8 cellular contexts compared by ENCODE assay signal in genomic region chr19:41861098-41861768, GRCh38. TPM values are rescaled to one million over a fixed set of nuclear protein-coding genes. Genes with fewer than 3 reads are reported as not detected.
DNase-seq lines count a peak whose midpoint lies in the region; ATAC-seq and TF ChIP-seq lines count a peak whose summit lies in the region.

No MANE protein-coding gene starts in this region.

- H3K4me3 Mint-ChIP-seq in CD4-positive, CD25-positive, alpha-beta regulatory T cell, result peak overlapping the region; percentile 85 to 96 (median 92)
- H3K4me3 Mint-ChIP-seq in nephron progenitor cell, result peak overlapping the region; percentile 94

- TF ChIP-seq CTCF in NB4 (IDR thresholded peaks at IDR 0.05; ENCODE audit: low read depth, low read length) (no peak), dorsolateral prefrontal cortex (IDR thresholded peaks at IDR 0.05 in 54 of 56, conservative IDR thresholded peaks at IDR 0.05 in 2 of 56; ENCODE audit: low read depth in 1 of 56, partially characterized antibody in 56 of 56) (no peak), nephron progenitor cell (IDR thresholded peaks at IDR 0.05) (no peak)

- no peak for ATAC-seq in CD4-positive, CD25-positive, alpha-beta regulatory T cell (ENCODE audit: low read depth in 2 of 2)
- ATAC-seq in HG03354 (IDR thresholded peaks at IDR 0.05; ENCODE audit: poor library complexity, severe bottlenecking, unreplicated experiment) (no peak), HG02759 (IDR thresholded peaks at IDR 0.05; ENCODE audit: unreplicated experiment) (no peak)

- no peaks in the 10 kb centered on the region for H3K9me3 ChIP-seq in CD4-positive, CD25-positive, alpha-beta regulatory T cell (ENCODE audit: control insufficient read depth in 2 of 2, low read length in 2 of 2)

- intact Hi-C loops in dorsolateral prefrontal cortex (cut with DNase I), result loop anchor here (2.0 to 5.0 kb wide), 4 partner anchors 22 to 216 kb away; partner anchors contain the start of genes ARHGEF1 (in 1 of the 2), RABAC1 (in 1 of the 2) and ZNF574 (in 1 of the 2)

- H3K27me3 ChIP-seq in CD4-positive, CD25-positive, alpha-beta regulatory T cell (ENCODE audit: control insufficient read depth, insufficient read depth, low read length), result no peaks in the 10 kb centered on the region
- no peaks in the 10 kb centered on the region for H3K27me3 ChIP-seq in dorsolateral prefrontal cortex

- no peak for TF ChIP-seq POLR2A in NB4 (IDR thresholded peaks at IDR 0.05; ENCODE audit: extremely low read depth, insufficient read length)

- H3K27ac ChIP-seq in CD4-positive, CD25-positive, alpha-beta regulatory T cell (ENCODE audit: insufficient read depth, low read length, poor library complexity, severe bottlenecking), result peak overlapping the region; percentile 98
- peak overlapping the region in 16 of 59 donors; percentile 35 to 99 (median 94) for H3K27ac ChIP-seq in dorsolateral prefrontal cortex

- peaks cover 49% of the 10 kb centered on the region for H3K4me1 ChIP-seq in CD4-positive, CD25-positive, alpha-beta regulatory T cell (ENCODE audit: control insufficient read depth, insufficient read depth, low read length, poor library complexity, severe bottlenecking)

- H3K36me3 Mint-ChIP-seq in CD4-positive, CD25-positive, alpha-beta regulatory T cell, result peaks cover 35% of the 10 kb centered on the region
- H3K36me3 Mint-ChIP-seq in nephron progenitor cell (ENCODE audit: low read depth), result peaks cover 51% of the 10 kb centered on the region

- no peaks in the 10 kb centered on the region for H3K27me3 Mint-ChIP-seq in CD4-positive, CD25-positive, alpha-beta regulatory T cell
- peaks cover 23% of the 10 kb centered on the region for H3K27me3 Mint-ChIP-seq in nephron progenitor cell (ENCODE audit: low read depth, poor library complexity)

- DNase-seq in CD4-positive, CD25-positive, alpha-beta regulatory T cell, result no peak
- DNase-seq in NB4 (ENCODE audit: low read depth) (no peak), dorsolateral prefrontal cortex (no peak), nephron progenitor cell (no peak), pons (ENCODE audit: low spot score) (no peak), cerebellar cortex (ENCODE audit: low spot score) (no peak)

- peaks cover 0 to 1% (median 0%) of the 10 kb centered on the region in 7 donors for H3K9me3 Mint-ChIP-seq in CD4-positive, CD25-positive, alpha-beta regulatory T cell
- H3K9me3 Mint-ChIP-seq in nephron progenitor cell, result no peaks in the 10 kb centered on the region

- H3K27ac Mint-ChIP-seq in CD4-positive, CD25-positive, alpha-beta regulatory T cell, result peak overlapping the region; percentile 83 to 95 (median 93)
- H3K27ac Mint-ChIP-seq in nephron progenitor cell, result peak overlapping the region; percentile 94

- peaks cover 40% of the 10 kb centered on the region for H3K36me3 ChIP-seq in CD4-positive, CD25-positive, alpha-beta regulatory T cell (ENCODE audit: control insufficient read depth, insufficient read depth, low read length)

- H3K4me1 Mint-ChIP-seq in CD4-positive, CD25-positive, alpha-beta regulatory T cell, result peaks cover 0 to 61% (median 31%) of the 10 kb centered on the region in 4 donors
- peaks cover 43% of the 10 kb centered on the region for H3K4me1 Mint-ChIP-seq in nephron progenitor cell

- peak overlapping the region; percentile 81 for H3K4me3 ChIP-seq in CD4-positive, CD25-positive, alpha-beta regulatory T cell (ENCODE audit: low read depth, low read length)
- H3K4me3 ChIP-seq in NB4 (ENCODE audit: low read depth, low read length) (peak overlapping the region; percentile 97), dorsolateral prefrontal cortex (peak overlapping the region; percentile 51 to 99 (median 90))

RNA-seq across cellular contexts. Expression of gene RPS19, which starts 1.2 kb away (rescaled TPM):
- 2,081 TPM for total RNA-seq in CD4-positive, CD25-positive, alpha-beta regulatory T cell
- 1,000 to 10,000 TPM; 3,595 to 5,716 (median 4,931) TPM for polyA plus RNA-seq in CD4-positive, CD25-positive, alpha-beta regulatory T cell
- 100 to 1,000 TPM; 344 to 718 (median 462) TPM for total RNA-seq in dorsolateral prefrontal cortex

RNA-seq across cellular contexts. Expression of gene CD79A, which starts 15.8 kb away (rescaled TPM):
- 4.9 TPM for total RNA-seq in CD4-positive, CD25-positive, alpha-beta regulatory T cell
- 10 to 100 TPM; 10.6 to 17.9 (median 16.4) TPM for polyA plus RNA-seq in CD4-positive, CD25-positive, alpha-beta regulatory T cell
- total RNA-seq in dorsolateral prefrontal cortex, result under 1 TPM in 10 of 120 experiments, not detected in 110; 0.28 to 0.98 (median 0.50) TPM

RNA-seq across cellular contexts. Expression of gene DMRTC2, which starts 16.4 kb away (rescaled TPM):
- not detected for total RNA-seq in CD4-positive, CD25-positive, alpha-beta regulatory T cell
- not detected for polyA plus RNA-seq in CD4-positive, CD25-positive, alpha-beta regulatory T cell
- total RNA-seq in dorsolateral prefrontal cortex, result not detected

RNA-seq across cellular contexts. Expression of gene LYPD4, which starts 16.8 kb away (rescaled TPM):
- not detected for total RNA-seq in CD4-positive, CD25-positive, alpha-beta regulatory T cell
- not detected for polyA plus RNA-seq in CD4-positive, CD25-positive, alpha-beta regulatory T cell
- total RNA-seq in dorsolateral prefrontal cortex, result not detected

RNA-seq across cellular contexts. Expression of gene ARHGEF1, which starts 21.8 kb away (rescaled TPM):
- 1,312 TPM for total RNA-seq in CD4-positive, CD25-positive, alpha-beta regulatory T cell
- 100 to 1,000 TPM; 162 to 187 (median 180) TPM for polyA plus RNA-seq in CD4-positive, CD25-positive, alpha-beta regulatory T cell
- 100 to 1,000 TPM in 10 of 120 experiments, 10 to 100 TPM in 110; 36.8 to 145 (median 73.8) TPM for total RNA-seq in dorsolateral prefrontal cortex
